ENCODE assay signal across 25 cellular contexts in genomic region chr9:135380321-135380960, GRCh38.
DNase-seq lines count a peak whose midpoint lies in the region; ATAC-seq, FAIRE-seq and TF ChIP-seq lines count a peak whose summit lies in the region.
"Had no signal": no experiment of that assay in that cellular context is flagged by ENCODE, and none has a peak within 500 bp of the region (broad histone marks: within the 10 kb centered on the region; RNA-seq: fewer than 3 reads in every experiment).

No MANE protein-coding gene starts in this region.

- H3F3A ChIP-seq in neural progenitor cell (ENCODE audit: low read depth) = no peaks in the 10 kb centered on the region

- DNase-seq in Right ventricle myocardium inferior (ENCODE audit: missing footprints) = peak; percentile 42
- no peak for DNase-seq in left ventricle myocardium superior
- DNase-seq in chondrocyte (ENCODE audit: low spot score) = no peak
- DNase-seq in neural progenitor cell (ENCODE audit: low spot score) = no peak
- peak; percentile 10 for DNase-seq in urothelium cell line (ENCODE audit: low spot score)
- no peak for DNase-seq in GM19239 (ENCODE audit: insufficient read length, low spot score)
- DNase-seq in foreskin keratinocyte = no peak
- DNase-seq: AML-193; CD4-positive, alpha-beta T cell; CD8-positive, alpha-beta T cell; COR-L47; DMS 273 treated with DMSO at 0.1 percent for 48 hours; DMS153; DND-41; EL; GDM1 had no signal

- H3K27ac ChIP-seq in neural progenitor cell = no peak overlapping the region
- H3K27ac ChIP-seq in foreskin keratinocyte = no peak overlapping the region
- H3K27ac ChIP-seq: 22Rv1; A549; BLaER1 treated with 17β-estradiol and CSF1 and Interleukin-3, amounts not matched to agents 10 nM and 100 nM; C4-2B had no signal

- no peak overlapping the region for H2AFZ ChIP-seq in neural progenitor cell (replicated peaks)

- H3K9ac ChIP-seq in neural progenitor cell = no peak overlapping the region
- H3K9ac ChIP-seq: BLaER1 treated with 17β-estradiol and CSF1 and Interleukin-3, amounts not matched to agents 10 nM and 100 nM had no signal

- H3K27me3 ChIP-seq in neural progenitor cell (no peaks in the 10 kb centered on the region), foreskin keratinocyte (no peaks in the 10 kb centered on the region)
- H3K27me3 ChIP-seq: BLaER1 treated with 17β-estradiol and CSF1 and Interleukin-3, amounts not matched to agents 10 nM and 100 nM had no signal

- no peak for TF ChIP-seq CTCF in chondrocyte (IDR thresholded peaks at IDR 0.05)
- no peak for TF ChIP-seq CTCF in neural progenitor cell (IDR thresholded peaks at IDR 0.05)
- TF ChIP-seq CTCF in foreskin keratinocyte (conservative IDR thresholded peaks at IDR 0.05) = no peak

- no peaks in the 10 kb centered on the region for H3K36me3 ChIP-seq in neural progenitor cell
- H3K36me3 ChIP-seq: BLaER1 treated with 17β-estradiol and CSF1 and Interleukin-3, amounts not matched to agents 10 nM and 100 nM had no signal

- H3K4me1 Mint-ChIP-seq in chondrocyte (ENCODE audit: low read depth) (no peaks in the 10 kb centered on the region), neural progenitor cell (peaks cover 2% of the 10 kb centered on the region)
- H3K4me1 Mint-ChIP-seq: B cell had no signal

- peak overlapping the region; percentile 39 for H3K27ac Mint-ChIP-seq in chondrocyte (ENCODE audit: unreplicated experiment)
- no peak overlapping the region for H3K27ac Mint-ChIP-seq in neural progenitor cell
- H3K27ac Mint-ChIP-seq: B cell; CD4-positive, alpha-beta T cell; CD8-positive, alpha-beta T cell had no signal

- H3K9me3 Mint-ChIP-seq in chondrocyte (ENCODE audit: low read depth) (no peaks in the 10 kb centered on the region), neural progenitor cell (no peaks in the 10 kb centered on the region)
- H3K9me3 Mint-ChIP-seq: CD4-positive, alpha-beta T cell; CD8-positive, alpha-beta T cell had no signal

- H3K4me2 ChIP-seq in neural progenitor cell = no peak overlapping the region
- H3K4me2 ChIP-seq: A549; BLaER1 treated with 17β-estradiol and CSF1 and Interleukin-3, amounts not matched to agents 10 nM and 100 nM had no signal

- intact Hi-C loops in Right ventricle myocardium inferior (cut with DNase I) = no loop called here
- intact Hi-C loops in left ventricle myocardium superior (cut with micrococcal nuclease) = no loop called here

- no peaks in the 10 kb centered on the region for H3K9me3 ChIP-seq in neural progenitor cell (ENCODE audit: low read depth)
- H3K9me3 ChIP-seq: A549; BLaER1 treated with 17β-estradiol and CSF1 and Interleukin-3, amounts not matched to agents 10 nM and 100 nM had no signal

- ATAC-seq in Right ventricle myocardium inferior (no peak), left ventricle myocardium superior (no peak), foreskin keratinocyte (no peak), GM19328 (IDR thresholded peaks at IDR 0.05; ENCODE audit: unreplicated experiment) (no peak)
- ATAC-seq: A549; CD8-positive, alpha-beta T cell; GM12878 had no signal

- peaks cover 12% of the 10 kb centered on the region for H3K27me3 Mint-ChIP-seq in chondrocyte (ENCODE audit: low read depth)
- H3K27me3 Mint-ChIP-seq in neural progenitor cell (ENCODE audit: insufficient read depth, low read depth) = peaks cover 12% of the 10 kb centered on the region
- H3K27me3 Mint-ChIP-seq: B cell; CD4-positive, alpha-beta T cell had no signal

- no peaks in the 10 kb centered on the region for H3K4me1 ChIP-seq in neural progenitor cell
- no peaks in the 10 kb centered on the region for H3K4me1 ChIP-seq in foreskin keratinocyte
- H3K4me1 ChIP-seq: A549; BLaER1 treated with 17β-estradiol and CSF1 and Interleukin-3, amounts not matched to agents 10 nM and 100 nM had no signal

- H4K20me1 ChIP-seq in neural progenitor cell (ENCODE audit: low read depth) = no peaks in the 10 kb centered on the region

- no peaks in the 10 kb centered on the region for H3K36me3 Mint-ChIP-seq in chondrocyte (ENCODE audit: low read depth)
- no peaks in the 10 kb centered on the region for H3K36me3 Mint-ChIP-seq in neural progenitor cell
- H3K36me3 Mint-ChIP-seq: CD8-positive, alpha-beta T cell had no signal

- H3K4me3 Mint-ChIP-seq in chondrocyte (ENCODE audit: unreplicated experiment) (no peak overlapping the region), neural progenitor cell (peak overlapping the region; percentile 43)
- H3K4me3 Mint-ChIP-seq: B cell; CD4-positive, alpha-beta T cell; CD8-positive, alpha-beta T cell had no signal

- no peak for FAIRE-seq in urothelium cell line (lab: Jason Lieb, UNC)
- FAIRE-seq in GM19239 (lab: Jason Lieb, UNC) = no peak
- FAIRE-seq: A549, GM12878, GM12892, GM18507 had no signal

- no peak overlapping the region for H3K4me3 ChIP-seq in neural progenitor cell
- H3K4me3 ChIP-seq: A549; BLaER1 treated with 17β-estradiol and CSF1 and Interleukin-3, amounts not matched to agents 10 nM and 100 nM; GM12878 had no signal

- no peaks in the 10 kb centered on the region for H3K79me2 ChIP-seq in neural progenitor cell (ENCODE audit: low read depth)

Comparison
In these comparisons a context has a peak if more than half of its experiments do, and no peak if none do; other contexts are left out.
1. DNase-seq: peak in Right ventricle myocardium inferior (single experiment) and urothelium cell line (single experiment); none in left ventricle myocardium superior (single experiment), chondrocyte (single experiment), neural progenitor cell (single experiment), GM19239 (single experiment) and foreskin keratinocyte (0 of 2).